Comparison of ENCODE assay signal across 8 cellular contexts in genomic region chr10:43265799-43266721, GRCh38. TPM values are rescaled to one million over a fixed set of nuclear protein-coding genes. Genes with fewer than 3 reads are reported as not detected.
DNase-seq lines count a peak whose midpoint lies in the region; ATAC-seq, FAIRE-seq and TF ChIP-seq lines count a peak whose summit lies in the region.

No MANE protein-coding gene starts in this region.

- peak; percentile 80 for ATAC-seq in activated CD8-positive, alpha-beta T cell treated with anti-CD3 and anti-CD28 coated beads for 36 hours
- ATAC-seq in HG03520 (IDR thresholded peaks at IDR 0.05; ENCODE audit: unreplicated experiment) (no peak), GM21529 (IDR thresholded peaks at IDR 0.05; ENCODE audit: unreplicated experiment) (no peak), HG03097 (IDR thresholded peaks at IDR 0.05; ENCODE audit: low FRiP score, unreplicated experiment) (no peak)

- no peaks in the 10 kb centered on the region for H3K79me2 ChIP-seq in endothelial cell of umbilical vein (ENCODE audit: control insufficient read depth, insufficient read depth, low read length)

- no peak overlapping the region for H3K27ac ChIP-seq in endothelial cell of umbilical vein (ENCODE audit: insufficient read depth, low read depth, low read length)
- H3K27ac ChIP-seq in neutrophil, result no peak overlapping the region

- CTCF ChIA-PET in activated CD8-positive, alpha-beta T cell treated with anti-CD3 and anti-CD28 coated beads for 36 hours (lab: Charles Lee), result interaction anchor here (0.8 to 2.4 kb wide), 11 partner anchors 11 to 195 kb away, joined by 3 to 14 read pairs (median 4); no protein-coding TSS in a partner anchor
- CTCF ChIA-PET in endothelial cell of umbilical vein (lab: Charles Lee), result interaction anchor here (0.6 to 1.2 kb wide), 2 partner anchors 38 to 82 kb away, joined by 4 read pairs; no protein-coding TSS in a partner anchor

- H3K27me3 ChIP-seq in endothelial cell of umbilical vein (ENCODE audit: control insufficient read depth in 2 of 2, insufficient read depth in 2 of 2, low read length in 2 of 2) (peaks cover 24 to 33% of the 10 kb centered on the region in 2 experiments), neutrophil (peaks cover 90% of the 10 kb centered on the region)

- no peaks in the 10 kb centered on the region for H4K20me1 ChIP-seq in endothelial cell of umbilical vein (replicated peaks; ENCODE audit: control insufficient read depth, extremely low read depth, insufficient read depth, low read length)

- H3K4me2 ChIP-seq in endothelial cell of umbilical vein (ENCODE audit: insufficient read depth, low read length), result no peak overlapping the region

- H3K4me3 Mint-ChIP-seq in activated CD8-positive, alpha-beta T cell treated with anti-CD3 and anti-CD28 coated beads for 36 hours, result peak overlapping the region; percentile 65

- no peak overlapping the region for H3K9ac ChIP-seq in endothelial cell of umbilical vein (replicated peaks; ENCODE audit: extremely low read depth, insufficient read depth, low read length)

- H3K9me1 ChIP-seq in endothelial cell of umbilical vein (replicated peaks; ENCODE audit: control insufficient read depth, extremely low read depth, insufficient read depth, low read length), result no peaks in the 10 kb centered on the region

- TF ChIP-seq CTCF in activated CD8-positive, alpha-beta T cell treated with anti-CD3 and anti-CD28 coated beads for 36 hours (IDR thresholded peaks at IDR 0.05), result peak; percentile 43
- peak in 1 of 2 donors; percentile 21 for TF ChIP-seq CTCF in endothelial cell of umbilical vein (IDR thresholded peaks at IDR 0.05; ENCODE audit: extremely low read depth in 1 of 2, insufficient read depth in 1 of 2, low read depth in 1 of 2, low read length in 2 of 2)
- peak; percentile 38 for TF ChIP-seq CTCF in neutrophil (IDR thresholded peaks at IDR 0.05)

- no peaks in the 10 kb centered on the region for H3K9me3 Mint-ChIP-seq in activated CD8-positive, alpha-beta T cell treated with anti-CD3 and anti-CD28 coated beads for 36 hours

- H3K36me3 Mint-ChIP-seq in activated CD8-positive, alpha-beta T cell treated with anti-CD3 and anti-CD28 coated beads for 36 hours (ENCODE audit: low read depth), result no peaks in the 10 kb centered on the region

- no peaks in the 10 kb centered on the region for H3K4me1 ChIP-seq in endothelial cell of umbilical vein (ENCODE audit: control insufficient read depth, extremely low read depth, insufficient read depth, low read length)
- peaks cover 5% of the 10 kb centered on the region in 2 experiments for H3K4me1 ChIP-seq in neutrophil (ENCODE audit: control insufficient read depth in 1 of 2, insufficient read depth in 1 of 2, low read depth in 1 of 2, low read length in 1 of 2)

- H3K4me3 ChIP-seq in endothelial cell of umbilical vein (replicated peaks in 1 of 3; ENCODE audit: insufficient read depth in 1 of 3, low read depth in 1 of 3, low read length in 3 of 3), result no peak overlapping the region
- peak overlapping the region; percentile 1 to 54 for H3K4me3 ChIP-seq in neutrophil (ENCODE audit: low read depth in 1 of 2, low read length in 1 of 2)

- H3K36me3 ChIP-seq in endothelial cell of umbilical vein (ENCODE audit: control insufficient read depth in 2 of 2, extremely low read depth in 1 of 2, insufficient read depth in 2 of 2, low read length in 2 of 2), result no peaks in the 10 kb centered on the region
- H3K36me3 ChIP-seq in neutrophil, result no peaks in the 10 kb centered on the region

- H3K4me1 Mint-ChIP-seq in activated CD8-positive, alpha-beta T cell treated with anti-CD3 and anti-CD28 coated beads for 36 hours (ENCODE audit: low read depth), result peaks cover 9% of the 10 kb centered on the region

- H3K27me3 Mint-ChIP-seq in activated CD8-positive, alpha-beta T cell treated with anti-CD3 and anti-CD28 coated beads for 36 hours, result peaks cover 49% of the 10 kb centered on the region

- BruUV-seq in endothelial cell of umbilical vein (replicated peaks; lab: Mats Ljungman, UMichigan), result no TSS peak

- intact Hi-C loops in activated CD8-positive, alpha-beta T cell treated with anti-CD3 and anti-CD28 coated beads for 36 hours (cut with micrococcal nuclease), result no loop called here
- intact Hi-C loops in endothelial cell of umbilical vein (cut with micrococcal nuclease), result no loop called here

- TF ChIP-seq POLR2A in endothelial cell of umbilical vein (IDR thresholded peaks at IDR 0.05; ENCODE audit: low read depth, low read length), result no peak

- no peak for FAIRE-seq in endothelial cell of umbilical vein (lab: Jason Lieb, UNC)

- no peak overlapping the region for H3K27ac Mint-ChIP-seq in activated CD8-positive, alpha-beta T cell treated with anti-CD3 and anti-CD28 coated beads for 36 hours

- no peak overlapping the region for H2AFZ ChIP-seq in endothelial cell of umbilical vein (ENCODE audit: low read depth, low read length)

- no peaks in the 10 kb centered on the region for H3K9me3 ChIP-seq in endothelial cell of umbilical vein (replicated peaks; ENCODE audit: control insufficient read depth, insufficient read depth, low read length)
- no peaks in the 10 kb centered on the region for H3K9me3 ChIP-seq in neutrophil

- dilution Hi-C loops in endothelial cell of umbilical vein (cut with MboI; ENCODE audit: extremely low pct_ligation_motif_present, low sequenced_read_pairs), result no loop called here

- POLR2A ChIA-PET in activated CD8-positive, alpha-beta T cell treated with anti-CD3 and anti-CD28 coated beads for 36 hours (lab: Charles Lee), result no interaction called here
- POLR2A ChIA-PET in endothelial cell of umbilical vein (lab: Charles Lee), result no interaction called here

- DNase-seq in NCI-H82 (lab: John Stamatoyannopoulos, UW) (peak; percentile 62), NCI-H82 treated with DMSO at 0.1 percent for 48 hours (lab: John Stamatoyannopoulos, UW; ENCODE audit: unreplicated experiment) (no peak), endothelial cell of umbilical vein (ENCODE audit: low read depth, low spot score) (no peak)
- peak; percentile 54 for DNase-seq in activated CD8-positive, alpha-beta T cell treated with anti-CD3 and anti-CD28 coated beads for 36 hours

TF ChIP-seq in endothelial cell of umbilical vein, 7 proteins besides CTCF, POLR2A, EP300 and RAD21:
- no peak for TF ChIP-seq MAX (IDR thresholded peaks at IDR 0.05; ENCODE audit: insufficient read depth, insufficient read length)
- TF ChIP-seq EZH2 (IDR thresholded peaks at IDR 0.05; ENCODE audit: borderline replicate concordance, low read depth, low read length, severe bottlenecking), result peak; percentile 38

RNA-seq across cellular contexts. Expression of gene RASGEF1A, which starts 0.8 kb away (rescaled TPM):
- total RNA-seq in activated CD8-positive, alpha-beta T cell treated with anti-CD3 and anti-CD28 coated beads for 36 hours, result 1 to 10 TPM; 1.2 to 1.5 TPM
- total RNA-seq in endothelial cell of umbilical vein, result 0.51 and 1.6 TPM in 2 replicates
- polyA plus RNA-seq in endothelial cell of umbilical vein, result 1.5 and 1.6 TPM in 2 replicates
- 1.0 and 1.5 TPM in 2 replicates for polyA plus RNA-seq in endothelial cell of umbilical vein (2011; cell fraction: cytosol; rRNA removed)
- polyA plus RNA-seq in endothelial cell of umbilical vein (2011; cell fraction: nucleus; rRNA removed), result 1.3 and 2.2 TPM in 2 replicates
- 0.78 and 0.91 TPM in 2 replicates for polyA plus RNA-seq in endothelial cell of umbilical vein (2012)
- 0.49 and 7.6 TPM in 2 replicates for polyA minus RNA-seq in endothelial cell of umbilical vein
- polyA minus RNA-seq in endothelial cell of umbilical vein (2011; cell fraction: cytosol; rRNA and poly(A)+ RNA removed), result not detected
- 0.14 and 0.48 TPM in 2 replicates for polyA minus RNA-seq in endothelial cell of umbilical vein (2011; cell fraction: nucleus; rRNA and poly(A)+ RNA removed)

Comparison
In these comparisons a context has a peak if more than half of its experiments do, and no peak if none do; other contexts are left out.
1. DNase-seq: peak in NCI-H82 (single experiment) and activated CD8-positive, alpha-beta T cell treated with anti-CD3 and anti-CD28 coated beads for 36 hours (single experiment); none in NCI-H82 treated with DMSO at 0.1 percent for 48 hours (single experiment) and endothelial cell of umbilical vein (single experiment).
2. H3K4me3 ChIP-seq: peak in neutrophil (2 of 2); none in endothelial cell of umbilical vein (0 of 3).